In genomic region chr13:114226088-114226487, GRCh38 we compare ENCODE assay signal across 14 cellular contexts. TPM values are rescaled to one million over a fixed set of nuclear protein-coding genes. Genes with fewer than 3 reads are reported as not detected.
DNase-seq lines count a peak whose midpoint lies in the region; ATAC-seq and TF ChIP-seq lines count a peak whose summit lies in the region.
"Had no signal": no experiment of that assay in that cellular context is flagged by ENCODE, and none has a peak within 500 bp of the region (broad histone marks: within the 10 kb centered on the region; RNA-seq: fewer than 3 reads in every experiment).

No MANE protein-coding gene starts in this region.

- peak; percentile 64 for DNase-seq in activated CD4-positive, alpha-beta T cell treated with anti-CD3 and anti-CD28 coated beads, Interleukin-2, amount 10 ng/mL, durations not matched to agents 24 days and 14 days
- no peak for DNase-seq in activated CD4-positive, alpha-beta T cell treated with anti-CD3 and anti-CD28 coated beads for 48 hours
- peak in 6 of 9 donors; percentile 35 to 51 (median 41) for DNase-seq in naive thymus-derived CD4-positive, alpha-beta T cell
- DNase-seq in NCI-H2107 (lab: John Stamatoyannopoulos, UW) = no peak
- DNase-seq in type B pancreatic cell (ENCODE audit: extremely low spot score, unreplicated experiment) = no peak
- no peak for DNase-seq in DMS79 treated with DMSO at 0.1 percent for 48 hours (lab: John Stamatoyannopoulos, UW)

- peaks cover 29% of the 10 kb centered on the region for H3K4me1 Mint-ChIP-seq in activated CD4-positive, alpha-beta T cell treated with anti-CD3 and anti-CD28 coated beads, Interleukin-2, amount 10 ng/mL, durations not matched to agents 24 days and 14 days
- H3K4me1 Mint-ChIP-seq in activated T-helper 17 cell treated with anti-CD3 and anti-CD28 coated beads, Interleukin-2, amount 50 U/mL, for 72 hours = peaks cover 30% of the 10 kb centered on the region
- peaks cover 44 to 57% (median 50%) of the 10 kb centered on the region in 7 donors for H3K4me1 Mint-ChIP-seq in naive thymus-derived CD4-positive, alpha-beta T cell
- peaks cover 20% of the 10 kb centered on the region for H3K4me1 Mint-ChIP-seq in type B pancreatic cell (ENCODE audit: unreplicated experiment)

- peak overlapping the region; percentile 47 for H3K27ac ChIP-seq in naive thymus-derived CD4-positive, alpha-beta T cell (ENCODE audit: low read depth, low read length)
- H3K27ac ChIP-seq: brain microvascular endothelial cell, left ventricle myocardium inferior, right atrium auricular region had no signal

- H3K9me3 ChIP-seq in naive thymus-derived CD4-positive, alpha-beta T cell (ENCODE audit: control insufficient read depth in 2 of 3, low read length in 3 of 3) = no peaks in the 10 kb centered on the region
- H3K9me3 ChIP-seq: left ventricle myocardium inferior, right atrium auricular region had no signal

- no peak for TF ChIP-seq CTCF in type B pancreatic cell (conservative IDR thresholded peaks at IDR 0.05)

- H3K27me3 Mint-ChIP-seq in activated CD4-positive, alpha-beta T cell treated with anti-CD3 and anti-CD28 coated beads, Interleukin-2, amount 10 ng/mL, durations not matched to agents 24 days and 14 days = peaks cover 14% of the 10 kb centered on the region
- H3K27me3 Mint-ChIP-seq in activated T-helper 17 cell treated with anti-CD3 and anti-CD28 coated beads, Interleukin-2, amount 50 U/mL, for 72 hours = no peaks in the 10 kb centered on the region
- peaks cover 0 to 34% (median 4%) of the 10 kb centered on the region in 5 donors for H3K27me3 Mint-ChIP-seq in naive thymus-derived CD4-positive, alpha-beta T cell
- peaks cover 43% of the 10 kb centered on the region for H3K27me3 Mint-ChIP-seq in type B pancreatic cell

- H3K27ac Mint-ChIP-seq in activated CD4-positive, alpha-beta T cell treated with anti-CD3 and anti-CD28 coated beads, Interleukin-2, amount 10 ng/mL, durations not matched to agents 24 days and 14 days = no peak overlapping the region
- no peak overlapping the region for H3K27ac Mint-ChIP-seq in activated T-helper 17 cell treated with anti-CD3 and anti-CD28 coated beads, Interleukin-2, amount 50 U/mL, for 72 hours
- H3K27ac Mint-ChIP-seq in naive thymus-derived CD4-positive, alpha-beta T cell = peak overlapping the region; percentile 13 to 95 (median 90)
- no peak overlapping the region for H3K27ac Mint-ChIP-seq in type B pancreatic cell

- H3K36me3 Mint-ChIP-seq in activated CD4-positive, alpha-beta T cell treated with anti-CD3 and anti-CD28 coated beads, Interleukin-2, amount 10 ng/mL, durations not matched to agents 24 days and 14 days (ENCODE audit: low read depth) = no peaks in the 10 kb centered on the region
- H3K36me3 Mint-ChIP-seq in activated T-helper 17 cell treated with anti-CD3 and anti-CD28 coated beads, Interleukin-2, amount 50 U/mL, for 72 hours (ENCODE audit: low read depth) = no peaks in the 10 kb centered on the region
- peaks cover 0 to 2% (median 0%) of the 10 kb centered on the region in 5 donors for H3K36me3 Mint-ChIP-seq in naive thymus-derived CD4-positive, alpha-beta T cell
- H3K36me3 Mint-ChIP-seq in type B pancreatic cell = no peaks in the 10 kb centered on the region

- H3K9me3 Mint-ChIP-seq in activated CD4-positive, alpha-beta T cell treated with anti-CD3 and anti-CD28 coated beads, Interleukin-2, amount 10 ng/mL, durations not matched to agents 24 days and 14 days = no peaks in the 10 kb centered on the region
- no peaks in the 10 kb centered on the region for H3K9me3 Mint-ChIP-seq in activated T-helper 17 cell treated with anti-CD3 and anti-CD28 coated beads, Interleukin-2, amount 50 U/mL, for 72 hours
- peaks cover 0 to 4% (median 0%) of the 10 kb centered on the region in 11 donors for H3K9me3 Mint-ChIP-seq in naive thymus-derived CD4-positive, alpha-beta T cell
- H3K9me3 Mint-ChIP-seq in type B pancreatic cell = no peaks in the 10 kb centered on the region

- H3K4me3 ChIP-seq in naive thymus-derived CD4-positive, alpha-beta T cell (ENCODE audit: low read length) = peak overlapping the region; percentile 11
- H3K4me3 ChIP-seq: left ventricle myocardium inferior, right atrium auricular region had no signal

- CTCF ChIA-PET in naive thymus-derived CD4-positive, alpha-beta T cell (lab: Charles Lee) = interaction anchor here (0.5 to 1.9 kb wide), 23 partner anchors 9 to 412 kb away, joined by 3 to 13 read pairs (median 4); no protein-coding TSS in a partner anchor

- no peak overlapping the region for H3K4me3 Mint-ChIP-seq in activated CD4-positive, alpha-beta T cell treated with anti-CD3 and anti-CD28 coated beads, Interleukin-2, amount 10 ng/mL, durations not matched to agents 24 days and 14 days
- peak overlapping the region; percentile 70 for H3K4me3 Mint-ChIP-seq in activated T-helper 17 cell treated with anti-CD3 and anti-CD28 coated beads, Interleukin-2, amount 50 U/mL, for 72 hours
- H3K4me3 Mint-ChIP-seq in naive thymus-derived CD4-positive, alpha-beta T cell = peak overlapping the region in 9 of 10 donors; percentile 20 to 74 (median 56)
- no peak overlapping the region for H3K4me3 Mint-ChIP-seq in type B pancreatic cell

- POLR2A ChIA-PET in naive thymus-derived CD4-positive, alpha-beta T cell (lab: Charles Lee) = interaction anchor here (0.8 to 1.8 kb wide), 14 partner anchors 30 to 158 kb away, joined by 3 to 17 read pairs (median 5); partner anchors contain the start of gene UPF3A

- intact Hi-C loops in activated CD4-positive, alpha-beta T cell treated with anti-CD3 and anti-CD28 coated beads, Interleukin-2, amount 10 ng/mL, durations not matched to agents 24 days and 14 days (cut with micrococcal nuclease) = loop anchor here (1.0 to 2.0 kb wide), 4 partner anchors 77 to 409 kb away; no protein-coding TSS in a partner anchor
- intact Hi-C loops in naive thymus-derived CD4-positive, alpha-beta T cell (cut with micrococcal nuclease) = loop anchor here (1.0 to 5.0 kb wide), 10 partner anchors 78 to 409 kb away; no protein-coding TSS in a partner anchor

- peaks cover 17 to 47% of the 10 kb centered on the region in 2 donors for H3K4me1 ChIP-seq in naive thymus-derived CD4-positive, alpha-beta T cell (ENCODE audit: control insufficient read depth in 2 of 2, insufficient read depth in 2 of 2, low read length in 2 of 2)

- no peaks in the 10 kb centered on the region for H3K27me3 ChIP-seq in naive thymus-derived CD4-positive, alpha-beta T cell (ENCODE audit: control insufficient read depth in 2 of 2, insufficient read depth in 2 of 2, low read length in 2 of 2)

- H3K36me3 ChIP-seq in naive thymus-derived CD4-positive, alpha-beta T cell (ENCODE audit: control insufficient read depth in 2 of 3, insufficient read depth in 3 of 3, low read length in 3 of 3) = no peaks in the 10 kb centered on the region
- H3K36me3 ChIP-seq: brain microvascular endothelial cell, left ventricle myocardium inferior, right atrium auricular region had no signal

- peak; percentile 38 for ATAC-seq in HG02870 (IDR thresholded peaks at IDR 0.05; ENCODE audit: unreplicated experiment)
- ATAC-seq in activated T-helper 17 cell treated with anti-CD3 and anti-CD28 coated beads, Interleukin-2, amount 50 U/mL, for 72 hours (replicated peaks) = peak; percentile 17
- peak; percentile 40 for ATAC-seq in naive thymus-derived CD4-positive, alpha-beta T cell

RNA-seq across cellular contexts. Expression of gene CDC16, which starts 8.6 kb away (rescaled TPM):
- 84.5 and 85.4 TPM in 2 replicates for total RNA-seq in activated CD4-positive, alpha-beta T cell treated with anti-CD3 and anti-CD28 coated beads, Interleukin-2, amount 10 ng/mL, durations not matched to agents 24 days and 14 days
- total RNA-seq in activated T-helper 17 cell treated with anti-CD3 and anti-CD28 coated beads, Interleukin-2, amount 50 U/mL, for 72 hours = 100 to 1,000 TPM in 1 of 2 donors, 10 to 100 TPM in 1; 61.9 to 100 TPM
- 100 to 1,000 TPM in 2 of 5 experiments, 10 to 100 TPM in 3; 66.0 to 108 (median 88.7) TPM for total RNA-seq in naive thymus-derived CD4-positive, alpha-beta T cell
- 10 to 100 TPM; 20.1 to 20.9 TPM for polyA plus RNA-seq in naive thymus-derived CD4-positive, alpha-beta T cell
- 66.4 and 81.7 TPM in 2 replicates for total RNA-seq in type B pancreatic cell (ENCODE audit: low replicate concordance)

RNA-seq across cellular contexts. Expression of gene CFAP97D2, which starts 47.0 kb away (rescaled TPM):
- not detected in 2 replicates for total RNA-seq in activated CD4-positive, alpha-beta T cell treated with anti-CD3 and anti-CD28 coated beads, Interleukin-2, amount 10 ng/mL, durations not matched to agents 24 days and 14 days
- total RNA-seq in activated T-helper 17 cell treated with anti-CD3 and anti-CD28 coated beads, Interleukin-2, amount 50 U/mL, for 72 hours = not detected
- total RNA-seq in naive thymus-derived CD4-positive, alpha-beta T cell = 1 to 10 TPM in 1 of 5 experiments, under 1 TPM in 1, not detected in 3; 0.27 to 1.1 TPM
- under 1 TPM in 1 of 2 donors, not detected in 1; 0.33 TPM for polyA plus RNA-seq in naive thymus-derived CD4-positive, alpha-beta T cell
- total RNA-seq in type B pancreatic cell (ENCODE audit: low replicate concordance) = not detected in 2 replicates
- total RNA-seq: left ventricle myocardium inferior; right atrium auricular region; T-helper 2 cell treated with Interferon-gamma antibody and Interleukin-4, amounts not matched to agents 100 ng/mL and 5 ng/mL, for 36 hours; temporal lobe had no signal
- polyA plus RNA-seq: neural cell had no signal

RNA-seq across cellular contexts. Expression of gene UPF3A, which starts 55.3 kb away (rescaled TPM):
- 51.4 and 52.1 TPM in 2 replicates for total RNA-seq in activated CD4-positive, alpha-beta T cell treated with anti-CD3 and anti-CD28 coated beads, Interleukin-2, amount 10 ng/mL, durations not matched to agents 24 days and 14 days
- total RNA-seq in activated T-helper 17 cell treated with anti-CD3 and anti-CD28 coated beads, Interleukin-2, amount 50 U/mL, for 72 hours = 10 to 100 TPM; 45.7 to 60.4 TPM
- 10 to 100 TPM; 30.1 to 88.7 (median 62.9) TPM for total RNA-seq in naive thymus-derived CD4-positive, alpha-beta T cell
- 10 to 100 TPM; 12.3 to 24.4 TPM for polyA plus RNA-seq in naive thymus-derived CD4-positive, alpha-beta T cell
- total RNA-seq in type B pancreatic cell (ENCODE audit: low replicate concordance) = 47.8 and 91.8 TPM in 2 replicates

Comparison
In these comparisons a context has a peak if more than half of its experiments do, and no peak if none do; other contexts are left out.
1. DNase-seq: peak in activated CD4-positive, alpha-beta T cell treated with anti-CD3 and anti-CD28 coated beads, Interleukin-2, amount 10 ng/mL, durations not matched to agents 24 days and 14 days (single experiment) and naive thymus-derived CD4-positive, alpha-beta T cell (6 of 9); none in activated CD4-positive, alpha-beta T cell treated with anti-CD3 and anti-CD28 coated beads for 48 hours (single experiment), NCI-H2107 (single experiment), type B pancreatic cell (single experiment) and DMS79 treated with DMSO at 0.1 percent for 48 hours (single experiment).
2. H3K27ac Mint-ChIP-seq: peak in naive thymus-derived CD4-positive, alpha-beta T cell (9 of 9); none in activated CD4-positive, alpha-beta T cell treated with anti-CD3 and anti-CD28 coated beads, Interleukin-2, amount 10 ng/mL, durations not matched to agents 24 days and 14 days (single experiment), activated T-helper 17 cell treated with anti-CD3 and anti-CD28 coated beads, Interleukin-2, amount 50 U/mL, for 72 hours (single experiment) and type B pancreatic cell (single experiment).
3. H3K4me3 Mint-ChIP-seq: peak in activated T-helper 17 cell treated with anti-CD3 and anti-CD28 coated beads, Interleukin-2, amount 50 U/mL, for 72 hours (single experiment) and naive thymus-derived CD4-positive, alpha-beta T cell (9 of 10); none in activated CD4-positive, alpha-beta T cell treated with anti-CD3 and anti-CD28 coated beads, Interleukin-2, amount 10 ng/mL, durations not matched to agents 24 days and 14 days (single experiment) and type B pancreatic cell (single experiment).
4. Peak in every context shown above with its lines, with median percentiles within 50 percentile points of each other: ATAC-seq.